18 cellular contexts compared by ENCODE assay signal in the genomic region with DNA sequence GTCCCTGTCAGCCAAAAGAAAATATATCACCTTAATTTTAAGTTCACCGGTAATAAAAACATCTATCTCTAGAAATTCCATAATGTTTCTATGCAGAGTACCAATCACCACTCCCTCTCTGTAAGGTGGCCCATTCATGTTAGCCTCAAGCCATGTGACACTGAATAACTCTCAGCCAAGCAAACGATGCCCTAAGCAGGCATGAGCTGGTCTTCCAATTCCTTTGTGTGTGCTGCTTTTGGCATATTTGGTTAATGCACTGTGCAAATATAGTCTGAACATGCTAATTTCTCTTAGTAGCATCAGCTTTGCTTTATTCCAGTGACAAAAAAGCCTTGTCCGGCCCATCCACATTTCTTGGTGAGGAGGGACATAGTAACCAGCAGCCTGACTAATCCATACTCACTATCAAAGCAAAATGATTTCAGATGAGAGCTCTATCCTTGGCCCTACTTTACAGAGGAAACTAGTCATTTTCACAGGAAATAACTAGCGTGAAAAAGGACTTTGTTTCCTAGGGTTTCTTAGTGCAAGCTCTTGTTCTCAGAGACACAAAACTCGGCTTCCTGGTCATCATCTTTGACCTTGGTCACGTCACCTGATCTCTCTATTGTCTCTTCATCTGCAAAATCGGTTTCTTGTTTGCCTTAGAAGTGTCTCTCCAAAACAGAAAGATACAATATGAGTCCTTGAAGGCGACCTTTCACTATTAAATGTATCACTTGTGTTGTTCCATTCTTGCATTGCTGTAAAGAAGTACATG. TPM values are rescaled to one million over a fixed set of nuclear protein-coding genes. Genes with fewer than 3 reads are reported as not detected.
A peak's percentile ranks its signal among the peaks of the same experiment; 100 is the strongest.
DNase-seq lines count a peak whose midpoint lies in the region; ATAC-seq and TF ChIP-seq lines count a peak whose summit lies in the region.
"Had no signal": no experiment of that assay in that cellular context is flagged by ENCODE, and none has a peak within 500 bp of the region (broad histone marks: within the 10 kb centered on the region; RNA-seq: fewer than 3 reads in every experiment).

No MANE protein-coding gene starts in this region.

- H3K36me3 Mint-ChIP-seq in activated CD8-positive, alpha-beta memory T cell treated with anti-CD3 and anti-CD28 coated beads, Interleukin-2, amount 10 ng/mL, durations not matched to agents 7 days and 5 days: peaks cover 61% of the 10 kb centered on the region
- peaks cover 62% of the 10 kb centered on the region for H3K36me3 Mint-ChIP-seq in activated naive CD8-positive, alpha-beta T cell treated with anti-CD3 and anti-CD28 coated beads, Interleukin-2, amount 10 ng/mL, durations not matched to agents 7 days and 5 days
- no peaks in the 10 kb centered on the region for H3K36me3 Mint-ChIP-seq in HFFc6 (ENCODE audit: low read depth)

- H3K27me3 ChIP-seq in neutrophil: no peaks in the 10 kb centered on the region
- H3K27me3 ChIP-seq: spleen, thyroid gland had no signal

- H3K27ac ChIP-seq in neutrophil: peak overlapping the region; percentile 15
- H3K27ac ChIP-seq: HL-60, thyroid gland had no signal

- H3K36me3 ChIP-seq in neutrophil: peaks cover 30% of the 10 kb centered on the region
- H3K36me3 ChIP-seq: thyroid gland had no signal

- DNase-seq in activated CD8-positive, alpha-beta memory T cell treated with anti-CD3 and anti-CD28 coated beads, Interleukin-2, amount 10 ng/mL, durations not matched to agents 7 days and 5 days: no peak
- no peak for DNase-seq in activated CD8-positive, alpha-beta memory T cell treated with anti-CD3 and anti-CD28 coated beads, Interleukin-2, amount 50 U/mL, for 48 hours
- DNase-seq in NCI-H748 (lab: John Stamatoyannopoulos, UW; ENCODE audit: unreplicated experiment) (peak; percentile 54), HFFc6 (no peak), NOMO-1 (lab: John Stamatoyannopoulos, UW; ENCODE audit: unreplicated experiment in 2 of 2) (no peak), OCI-M1 (lab: John Stamatoyannopoulos, UW) (no peak)
- DNase-seq in activated naive CD8-positive, alpha-beta T cell treated with anti-CD3 and anti-CD28 coated beads, Interleukin-2, amount 10 ng/mL, durations not matched to agents 7 days and 5 days: no peak
- DNase-seq: DMS 273 treated with DMSO at 0.1 percent for 48 hours, Kasumi-1, kidney, mucosa of descending colon, NCI-H2029 treated with DMSO at 0.1 percent for 48 hours, spleen, SW 1271, thyroid gland had no signal

- H3K4me1 ChIP-seq in neutrophil (ENCODE audit: control insufficient read depth in 1 of 2, insufficient read depth in 1 of 2, low read depth in 1 of 2, low read length in 1 of 2): peaks cover 0 to 4% of the 10 kb centered on the region in 2 experiments
- H3K4me1 ChIP-seq: thyroid gland had no signal

- H3K4me3 ChIP-seq in neutrophil (ENCODE audit: low read depth in 1 of 2, low read length in 1 of 2): no peak overlapping the region
- H3K4me3 ChIP-seq: mucosa of descending colon, spleen, thyroid gland had no signal

- H3K4me3 Mint-ChIP-seq in activated CD8-positive, alpha-beta memory T cell treated with anti-CD3 and anti-CD28 coated beads, Interleukin-2, amount 10 ng/mL, durations not matched to agents 7 days and 5 days: no peak overlapping the region
- H3K4me3 Mint-ChIP-seq in activated naive CD8-positive, alpha-beta T cell treated with anti-CD3 and anti-CD28 coated beads, Interleukin-2, amount 10 ng/mL, durations not matched to agents 7 days and 5 days: no peak overlapping the region
- no peak overlapping the region for H3K4me3 Mint-ChIP-seq in HFFc6

- peaks cover 48% of the 10 kb centered on the region for H3K4me1 Mint-ChIP-seq in activated CD8-positive, alpha-beta memory T cell treated with anti-CD3 and anti-CD28 coated beads, Interleukin-2, amount 10 ng/mL, durations not matched to agents 7 days and 5 days
- H3K4me1 Mint-ChIP-seq in activated naive CD8-positive, alpha-beta T cell treated with anti-CD3 and anti-CD28 coated beads, Interleukin-2, amount 10 ng/mL, durations not matched to agents 7 days and 5 days: peaks cover 41% of the 10 kb centered on the region
- peaks cover 13% of the 10 kb centered on the region for H3K4me1 Mint-ChIP-seq in HFFc6 (ENCODE audit: low read depth)

- CTCF ChIA-PET in activated CD8-positive, alpha-beta memory T cell treated with anti-CD3 and anti-CD28 coated beads, Interleukin-2, amount 10 ng/mL, durations not matched to agents 7 days and 5 days (lab: Charles Lee): interaction anchor here (1.0 to 1.2 kb wide), 2 partner anchors 10 to 16 kb away, joined by 3 read pairs; no protein-coding TSS in a partner anchor

- no peaks in the 10 kb centered on the region for H3K27me3 Mint-ChIP-seq in activated CD8-positive, alpha-beta memory T cell treated with anti-CD3 and anti-CD28 coated beads, Interleukin-2, amount 10 ng/mL, durations not matched to agents 7 days and 5 days
- H3K27me3 Mint-ChIP-seq in activated naive CD8-positive, alpha-beta T cell treated with anti-CD3 and anti-CD28 coated beads, Interleukin-2, amount 10 ng/mL, durations not matched to agents 7 days and 5 days: no peaks in the 10 kb centered on the region
- H3K27me3 Mint-ChIP-seq in HFFc6 (ENCODE audit: insufficient read depth): peaks cover 12% of the 10 kb centered on the region

- no peak for ATAC-seq in activated CD8-positive, alpha-beta memory T cell treated with anti-CD3 and anti-CD28 coated beads, Interleukin-2, amount 10 ng/mL, durations not matched to agents 7 days and 5 days
- ATAC-seq in activated naive CD8-positive, alpha-beta T cell treated with anti-CD3 and anti-CD28 coated beads, Interleukin-2, amount 10 ng/mL, durations not matched to agents 7 days and 5 days (ENCODE audit: low read depth): no peak
- ATAC-seq: mucosa of descending colon had no signal

- TF ChIP-seq CTCF in neutrophil (IDR thresholded peaks at IDR 0.05) (no peak), HFFc6 (IDR thresholded peaks at IDR 0.05) (no peak)

- H3K9me3 ChIP-seq in neutrophil: no peaks in the 10 kb centered on the region
- H3K9me3 ChIP-seq: mucosa of descending colon, spleen, thyroid gland had no signal

- POLR2A ChIA-PET in activated naive CD8-positive, alpha-beta T cell treated with anti-CD3 and anti-CD28 coated beads, Interleukin-2, amount 10 ng/mL, durations not matched to agents 7 days and 5 days (lab: Charles Lee): no interaction called here

- peak overlapping the region; percentile 10 for H3K27ac Mint-ChIP-seq in activated CD8-positive, alpha-beta memory T cell treated with anti-CD3 and anti-CD28 coated beads, Interleukin-2, amount 10 ng/mL, durations not matched to agents 7 days and 5 days
- peak overlapping the region; percentile 57 for H3K27ac Mint-ChIP-seq in activated naive CD8-positive, alpha-beta T cell treated with anti-CD3 and anti-CD28 coated beads, Interleukin-2, amount 10 ng/mL, durations not matched to agents 7 days and 5 days
- H3K27ac Mint-ChIP-seq in HFFc6: no peak overlapping the region
- H3K27ac Mint-ChIP-seq: progenitor cell of endocrine pancreas had no signal

- H3K9me3 Mint-ChIP-seq in activated CD8-positive, alpha-beta memory T cell treated with anti-CD3 and anti-CD28 coated beads, Interleukin-2, amount 10 ng/mL, durations not matched to agents 7 days and 5 days (ENCODE audit: low read depth): no peaks in the 10 kb centered on the region
- H3K9me3 Mint-ChIP-seq in activated naive CD8-positive, alpha-beta T cell treated with anti-CD3 and anti-CD28 coated beads, Interleukin-2, amount 10 ng/mL, durations not matched to agents 7 days and 5 days: peaks cover 1% of the 10 kb centered on the region
- H3K9me3 Mint-ChIP-seq in HFFc6: no peaks in the 10 kb centered on the region

RNA-seq across cellular contexts. Expression of a gene that starts 59.2 kb away (rescaled TPM):
- 100 to 1,000 TPM; 147 to 180 TPM for total RNA-seq in activated CD8-positive, alpha-beta memory T cell treated with anti-CD3 and anti-CD28 coated beads, Interleukin-2, amount 10 ng/mL, durations not matched to agents 7 days and 5 days
- 100 to 1,000 TPM; 143 to 147 TPM for total RNA-seq in activated naive CD8-positive, alpha-beta T cell treated with anti-CD3 and anti-CD28 coated beads, Interleukin-2, amount 10 ng/mL, durations not matched to agents 7 days and 5 days
- total RNA-seq in HFFc6 (2021; fragmentation: NEBNext Ultra II Directional; extraction: Animal tissue kit (Norgen Biotek cat#: 25700)): 100 to 1,000 TPM; 161 to 181 (median 179) TPM
